8 cellular contexts compared by ENCODE assay signal in genomic region chr2:68467077-68467960, GRCh38. TPM values are rescaled to one million over a fixed set of nuclear protein-coding genes. Genes with fewer than 3 reads are reported as not detected.
DNase-seq lines count a peak whose midpoint lies in the region; ATAC-seq and TF ChIP-seq lines count a peak whose summit lies in the region.

Gene APLF (plus strand): TSS chr2:68467585. CDS start chr2:68467732, 147 bp downstream.
Gene FBXO48 (minus strand): TSS chr2:68467294. CDS start chr2:68465145, 2,149 bp downstream.

- no peaks in the 10 kb centered on the region for H3K27me3 ChIP-seq in lower lobe of right lung (ENCODE audit: low read depth)

- peak within 1 kb of the TSS; percentile 88 for H3K27ac ChIP-seq in lower lobe of right lung

- TF ChIP-seq CTCF in GM20000 (IDR thresholded peaks at IDR 0.05; ENCODE audit: extremely low read depth, missing control alignments) (no peak), lower lobe of right lung (IDR thresholded peaks at IDR 0.05) (no peak)

- DNase-seq in COLO668 (lab: John Stamatoyannopoulos, UW; ENCODE audit: unreplicated experiment): peak; percentile 96
- peak; percentile 95 for DNase-seq in GM20000 (ENCODE audit: low spot score)
- DNase-seq in HS-5 (ENCODE audit: low read depth): peak; percentile 97
- peak; percentile 96 for DNase-seq in NK-92 (lab: John Stamatoyannopoulos, UW; ENCODE audit: unreplicated experiment)
- peak; percentile 99 for DNase-seq in activated CD8-positive, alpha-beta memory T cell treated with anti-CD3 and anti-CD28 coated beads for 24 hours
- DNase-seq in effector CD4-positive, alpha-beta T cell: peak; percentile 97
- DNase-seq in lower lobe of right lung: peak; percentile 99
- peak; percentile 94 to 96 (median 96) for DNase-seq in stimulated activated CD4-positive, alpha-beta T cell treated with anti-CD3 and anti-CD28 coated beads, TNF-alpha, amount 100 ng/mL, for 1 hour (ENCODE audit: low read depth in 3 of 3, low spot score in 1 of 3)

- no peaks in the 10 kb centered on the region for H3K9me3 ChIP-seq in lower lobe of right lung

- intact Hi-C loops in lower lobe of right lung (cut with DNase I): loop anchor here (10.0 kb wide), 1 partner anchor 127 kb away; no protein-coding TSS in a partner anchor

- ATAC-seq in lower lobe of right lung: peak; percentile 99

- H3K4me1 ChIP-seq in lower lobe of right lung: peaks cover 20% of the 10 kb centered on the region

- H3K36me3 ChIP-seq in lower lobe of right lung: no peaks in the 10 kb centered on the region

- peak within 1 kb of the TSS; percentile 85 for H3K4me3 ChIP-seq in lower lobe of right lung

RNA-seq across cellular contexts. Expression of gene APLF, which starts in this region (rescaled TPM):
- 5.8 TPM for total RNA-seq in lower lobe of right lung

RNA-seq across cellular contexts. Expression of gene FBXO48, which starts in this region (rescaled TPM):
- 2.3 TPM for total RNA-seq in lower lobe of right lung

Comparison
In these comparisons a context has a peak if more than half of its experiments do, and no peak if none do; other contexts are left out.
1. Peak in every context shown above with its lines: DNase-seq, ATAC-seq, H3K4me3 ChIP-seq and H3K27ac ChIP-seq.